Comparison of ENCODE assay signal across 16 cellular contexts in the genomic region with DNA sequence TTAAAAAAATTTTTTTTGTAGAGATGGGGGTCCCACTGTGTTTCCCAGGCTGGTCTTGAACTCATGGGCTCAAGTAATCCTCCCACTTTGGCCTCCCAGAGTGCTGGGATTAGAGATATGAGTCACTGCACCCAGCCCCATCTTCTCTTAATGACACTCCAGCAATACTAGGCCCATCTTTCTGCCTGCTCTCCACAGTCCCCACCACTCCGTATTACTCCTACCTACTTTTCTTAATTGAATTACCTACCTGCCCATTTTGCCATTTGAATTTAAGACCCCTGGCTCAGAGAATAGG. TPM values are rescaled to one million over a fixed set of nuclear protein-coding genes. Genes with fewer than 3 reads are reported as not detected.
DNase-seq lines count a peak whose midpoint lies in the region; ATAC-seq and TF ChIP-seq lines count a peak whose summit lies in the region.
"Had no signal": no experiment of that assay in that cellular context is flagged by ENCODE, and none has a peak within 500 bp of the region (broad histone marks: within the 10 kb centered on the region; RNA-seq: fewer than 3 reads in every experiment).

No MANE protein-coding gene starts in this region.

- POLR2A ChIA-PET in activated CD8-positive, alpha-beta T cell treated with anti-CD3 and anti-CD28 coated beads, Interleukin-2, amount 10 ng/mL, durations not matched to agents 7 days and 5 days (lab: Charles Lee): interaction anchor here (0.8 to 13.5 kb wide), 13 partner anchors 9 to 240 kb away, joined by 3 to 234 read pairs (median 14); a partner anchor contains a TSS
- POLR2A ChIA-PET in naive thymus-derived CD4-positive, alpha-beta T cell (lab: Charles Lee): interaction anchor here (1.0 to 10.2 kb wide), 17 partner anchors 13 to 240 kb away, joined by 3 to 399 read pairs (median 7); a partner anchor contains a TSS

- H3K4me1 ChIP-seq in naive thymus-derived CD4-positive, alpha-beta T cell (ENCODE audit: control insufficient read depth in 2 of 2, insufficient read depth in 2 of 2, low read length in 2 of 2): peaks cover 40% of the 10 kb centered on the region in 2 donors
- H3K4me1 ChIP-seq in vagina (peaks cover 46% of the 10 kb centered on the region), GM23248 (ENCODE audit: insufficient read depth) (peaks cover 17% of the 10 kb centered on the region)

- H3K4me3 ChIP-seq in naive thymus-derived CD4-positive, alpha-beta T cell (ENCODE audit: low read length): peak overlapping the region; percentile 87
- H3K4me3 ChIP-seq in vagina (no peak overlapping the region), GM23248 (no peak overlapping the region)
- H3K4me3 ChIP-seq: adrenal gland, hepatocyte, left ventricle myocardium inferior had no signal

- no peak overlapping the region for H3K4me2 ChIP-seq in GM23248 (ENCODE audit: unreplicated experiment)

- peak overlapping the region; percentile 87 for H3K4me3 Mint-ChIP-seq in activated naive CD4-positive, alpha-beta T cell treated with anti-CD3 and anti-CD28 coated beads, Interleukin-2, amount 10 ng/mL, durations not matched to agents 7 days and 5 days
- H3K4me3 Mint-ChIP-seq in activated CD8-positive, alpha-beta T cell treated with anti-CD3 and anti-CD28 coated beads, Interleukin-2, amount 10 ng/mL, durations not matched to agents 7 days and 5 days: peak overlapping the region; percentile 88
- peak overlapping the region in 9 of 10 donors; percentile 54 to 98 (median 91) for H3K4me3 Mint-ChIP-seq in naive thymus-derived CD4-positive, alpha-beta T cell

- H3K9me3 ChIP-seq in naive thymus-derived CD4-positive, alpha-beta T cell (ENCODE audit: control insufficient read depth in 2 of 3, low read length in 3 of 3): no peaks in the 10 kb centered on the region
- H3K9me3 ChIP-seq in vagina: no peaks in the 10 kb centered on the region
- H3K9me3 ChIP-seq in GM23248 (ENCODE audit: low read depth): no peaks in the 10 kb centered on the region
- H3K9me3 ChIP-seq: adrenal gland, left ventricle myocardium inferior had no signal

- H3F3A ChIP-seq in GM23248 (ENCODE audit: insufficient read depth): no peaks in the 10 kb centered on the region

- H3K27ac ChIP-seq in naive thymus-derived CD4-positive, alpha-beta T cell (ENCODE audit: low read depth, low read length): peak overlapping the region; percentile 92
- H3K27ac ChIP-seq in vagina: peak overlapping the region; percentile 99
- H3K27ac ChIP-seq in GM23248: no peak overlapping the region

- intact Hi-C loops in naive thymus-derived CD4-positive, alpha-beta T cell (cut with micrococcal nuclease): no loop called here
- intact Hi-C loops in vagina (cut with DNase I): loop anchor here (10.0 kb wide), 1 partner anchor 91 kb away; no protein-coding TSS in a partner anchor

- H3K27ac Mint-ChIP-seq in activated naive CD4-positive, alpha-beta T cell treated with anti-CD3 and anti-CD28 coated beads, Interleukin-2, amount 10 ng/mL, durations not matched to agents 7 days and 5 days: peak overlapping the region; percentile 98
- H3K27ac Mint-ChIP-seq in activated CD8-positive, alpha-beta T cell treated with anti-CD3 and anti-CD28 coated beads, Interleukin-2, amount 10 ng/mL, durations not matched to agents 7 days and 5 days: peak overlapping the region; percentile 99
- peak overlapping the region; percentile 93 to 100 (median 98) for H3K27ac Mint-ChIP-seq in naive thymus-derived CD4-positive, alpha-beta T cell

- H3K27me3 ChIP-seq in naive thymus-derived CD4-positive, alpha-beta T cell (ENCODE audit: control insufficient read depth in 2 of 2, insufficient read depth in 2 of 2, low read length in 2 of 2): no peaks in the 10 kb centered on the region
- H3K27me3 ChIP-seq in vagina: no peaks in the 10 kb centered on the region
- H3K27me3 ChIP-seq in GM23248 (replicated peaks; ENCODE audit: insufficient read depth): no peaks in the 10 kb centered on the region
- H3K27me3 ChIP-seq: adrenal gland, hepatocyte had no signal

- no peaks in the 10 kb centered on the region for H3K9me3 Mint-ChIP-seq in activated naive CD4-positive, alpha-beta T cell treated with anti-CD3 and anti-CD28 coated beads, Interleukin-2, amount 10 ng/mL, durations not matched to agents 7 days and 5 days
- H3K9me3 Mint-ChIP-seq in activated CD8-positive, alpha-beta T cell treated with anti-CD3 and anti-CD28 coated beads, Interleukin-2, amount 10 ng/mL, durations not matched to agents 7 days and 5 days (ENCODE audit: insufficient read depth): no peaks in the 10 kb centered on the region
- peaks cover 0 to 3% (median 0%) of the 10 kb centered on the region in 11 donors for H3K9me3 Mint-ChIP-seq in naive thymus-derived CD4-positive, alpha-beta T cell

- CTCF ChIA-PET in activated naive CD4-positive, alpha-beta T cell treated with anti-CD3 and anti-CD28 coated beads, Interleukin-2, amount 10 ng/mL, durations not matched to agents 7 days and 5 days (lab: Charles Lee): interaction anchor here (0.9 to 9.7 kb wide), 13 partner anchors 13 to 216 kb away, joined by 3 to 179 read pairs (median 22); a partner anchor contains a TSS
- CTCF ChIA-PET in activated CD8-positive, alpha-beta T cell treated with anti-CD3 and anti-CD28 coated beads, Interleukin-2, amount 10 ng/mL, durations not matched to agents 7 days and 5 days (lab: Charles Lee): interaction anchor here (1.2 to 19.5 kb wide), 22 partner anchors 8 to 216 kb away, joined by 3 to 630 read pairs (median 25); a partner anchor contains a TSS
- CTCF ChIA-PET in naive thymus-derived CD4-positive, alpha-beta T cell (lab: Charles Lee): interaction anchor here (0.6 to 10.1 kb wide), 10 partner anchors 13 to 219 kb away, joined by 3 to 213 read pairs (median 18); a partner anchor contains a TSS

- no peak for ATAC-seq in activated CD8-positive, alpha-beta T cell treated with anti-CD3 and anti-CD28 coated beads, Interleukin-2, amount 10 ng/mL, durations not matched to agents 7 days and 5 days
- no peak for ATAC-seq in naive thymus-derived CD4-positive, alpha-beta T cell
- ATAC-seq in HG03039 (IDR thresholded peaks at IDR 0.05; ENCODE audit: unreplicated experiment) (no peak), left lobe of liver (no peak)

- H3K4me1 Mint-ChIP-seq in activated naive CD4-positive, alpha-beta T cell treated with anti-CD3 and anti-CD28 coated beads, Interleukin-2, amount 10 ng/mL, durations not matched to agents 7 days and 5 days: peaks cover 50% of the 10 kb centered on the region
- peaks cover 51% of the 10 kb centered on the region for H3K4me1 Mint-ChIP-seq in activated CD8-positive, alpha-beta T cell treated with anti-CD3 and anti-CD28 coated beads, Interleukin-2, amount 10 ng/mL, durations not matched to agents 7 days and 5 days (ENCODE audit: low read depth)
- peaks cover 47 to 66% (median 52%) of the 10 kb centered on the region in 7 donors for H3K4me1 Mint-ChIP-seq in naive thymus-derived CD4-positive, alpha-beta T cell

- no peak overlapping the region for H2AFZ ChIP-seq in GM23248
- H2AFZ ChIP-seq: hepatocyte had no signal

- DNase-seq in activated naive CD4-positive, alpha-beta T cell treated with anti-CD3 and anti-CD28 coated beads, Interleukin-2, amount 10 ng/mL, durations not matched to agents 7 days and 5 days: no peak
- no peak for DNase-seq in activated naive CD4-positive, alpha-beta T cell treated with anti-CD3 and anti-CD28 coated beads, Interleukin-2, amount 50 U/mL, for 16 hours
- no peak for DNase-seq in activated CD8-positive, alpha-beta T cell treated with anti-CD3 and anti-CD28 coated beads, Interleukin-2, amount 10 ng/mL, durations not matched to agents 7 days and 5 days
- no peak for DNase-seq in naive thymus-derived CD4-positive, alpha-beta T cell
- DNase-seq in vagina (ENCODE audit: extremely low spot score in 2 of 2) (no peak), GM23248 (no peak), left lobe of liver (ENCODE audit: low spot score) (no peak)
- DNase-seq: adrenal gland, DMS79 treated with DMSO at 0.1 percent for 48 hours, left ventricle myocardium inferior, NCI-H1436 treated with DMSO at 0.1 percent for 48 hours, NCI-H510A treated with DMSO at 0.1 percent for 48 hours, T-helper 9 cell, trophoblast cell had no signal

- H3K9ac ChIP-seq in GM23248: no peak overlapping the region

- in situ Hi-C loops in GM23248 (cut with MboI): no loop called here

- 95 to 100% methylated on average over 1 of the region's 1 CpG for WGBS in GM23248 (ENCODE audit: low coverage in 1 of 2, low lambda C conversion rate in 2 of 2, missing lambda C conversion rate in 2 of 2), 2 experiments

- TF ChIP-seq POLR2A in vagina (IDR thresholded peaks at IDR 0.05): no peak

- peaks cover 29% of the 10 kb centered on the region for H3K79me2 ChIP-seq in GM23248 (ENCODE audit: insufficient read depth)

- H3K36me3 Mint-ChIP-seq in activated naive CD4-positive, alpha-beta T cell treated with anti-CD3 and anti-CD28 coated beads, Interleukin-2, amount 10 ng/mL, durations not matched to agents 7 days and 5 days: peaks cover 20% of the 10 kb centered on the region
- peaks cover 18% of the 10 kb centered on the region for H3K36me3 Mint-ChIP-seq in activated CD8-positive, alpha-beta T cell treated with anti-CD3 and anti-CD28 coated beads, Interleukin-2, amount 10 ng/mL, durations not matched to agents 7 days and 5 days (ENCODE audit: low read depth)
- H3K36me3 Mint-ChIP-seq in naive thymus-derived CD4-positive, alpha-beta T cell: peaks cover 0 to 17% (median 0%) of the 10 kb centered on the region in 5 donors

- no peak for TF ChIP-seq CTCF in vagina (IDR thresholded peaks at IDR 0.05)

- peaks cover 0 to 10% (median 0%) of the 10 kb centered on the region in 3 experiments for H3K36me3 ChIP-seq in naive thymus-derived CD4-positive, alpha-beta T cell (ENCODE audit: control insufficient read depth in 2 of 3, insufficient read depth in 3 of 3, low read length in 3 of 3)
- H3K36me3 ChIP-seq in vagina (no peaks in the 10 kb centered on the region), GM23248 (ENCODE audit: low read depth) (no peaks in the 10 kb centered on the region)
- H3K36me3 ChIP-seq: adrenal gland, left ventricle myocardium inferior had no signal

- no peaks in the 10 kb centered on the region for H4K20me1 ChIP-seq in GM23248 (ENCODE audit: insufficient read depth)

- no peaks in the 10 kb centered on the region for H3K9me2 ChIP-seq in GM23248 (ENCODE audit: insufficient read depth)

- peaks cover 6% of the 10 kb centered on the region for H3K27me3 Mint-ChIP-seq in activated naive CD4-positive, alpha-beta T cell treated with anti-CD3 and anti-CD28 coated beads, Interleukin-2, amount 10 ng/mL, durations not matched to agents 7 days and 5 days
- no peaks in the 10 kb centered on the region for H3K27me3 Mint-ChIP-seq in activated CD8-positive, alpha-beta T cell treated with anti-CD3 and anti-CD28 coated beads, Interleukin-2, amount 10 ng/mL, durations not matched to agents 7 days and 5 days (ENCODE audit: low read depth)
- H3K27me3 Mint-ChIP-seq in naive thymus-derived CD4-positive, alpha-beta T cell: peaks cover 0 to 2% (median 0%) of the 10 kb centered on the region in 5 donors

RNA-seq across cellular contexts. Expression of a gene that starts 2.0 kb away (rescaled TPM):
- 100 to 1,000 TPM in 1 of 2 experiments, 10 to 100 TPM in 1; 97.3 to 104 TPM for total RNA-seq in activated CD8-positive, alpha-beta T cell treated with anti-CD3 and anti-CD28 coated beads, Interleukin-2, amount 10 ng/mL, durations not matched to agents 7 days and 5 days
- total RNA-seq in naive thymus-derived CD4-positive, alpha-beta T cell: 100 to 1,000 TPM in 3 of 5 experiments, 10 to 100 TPM in 2; 95.6 to 117 (median 103) TPM
- polyA plus RNA-seq in naive thymus-derived CD4-positive, alpha-beta T cell: 10 to 100 TPM; 38.4 to 43.6 TPM
- 68.8 TPM for total RNA-seq in vagina
- total RNA-seq in GM23248 (2014; rRNA removed; shearing (Covaris generic)): 24.6 and 63.4 TPM in 2 replicates
- 22.0 and 22.3 TPM in 2 replicates for polyA plus RNA-seq in GM23248 (2016; fragmentation: Nextera tagmentation; extraction: Ambion mirVana)
- total RNA-seq in left lobe of liver: 45.9 TPM

RNA-seq across cellular contexts. Expression of a gene that starts 12.7 kb away (rescaled TPM):
- 100 to 1,000 TPM; 173 to 191 TPM for total RNA-seq in activated CD8-positive, alpha-beta T cell treated with anti-CD3 and anti-CD28 coated beads, Interleukin-2, amount 10 ng/mL, durations not matched to agents 7 days and 5 days
- total RNA-seq in naive thymus-derived CD4-positive, alpha-beta T cell: 100 to 1,000 TPM in 2 of 5 experiments, 10 to 100 TPM in 3; 89.4 to 147 (median 96.3) TPM
- polyA plus RNA-seq in naive thymus-derived CD4-positive, alpha-beta T cell: 100 to 1,000 TPM; 133 to 220 TPM
- 107 TPM for total RNA-seq in vagina
- total RNA-seq in GM23248 (2014; rRNA removed; shearing (Covaris generic)): 42.0 and 45.5 TPM in 2 replicates
- polyA plus RNA-seq in GM23248 (2016; fragmentation: Nextera tagmentation; extraction: Ambion mirVana): 59.5 and 61.4 TPM in 2 replicates
- 15.5 TPM for total RNA-seq in left lobe of liver

RNA-seq across cellular contexts. Expression of a gene that starts 45.1 kb away (rescaled TPM):
- total RNA-seq in activated CD8-positive, alpha-beta T cell treated with anti-CD3 and anti-CD28 coated beads, Interleukin-2, amount 10 ng/mL, durations not matched to agents 7 days and 5 days: 10 to 100 TPM; 23.8 to 25.7 TPM
- 10 to 100 TPM; 20.8 to 28.3 (median 26.1) TPM for total RNA-seq in naive thymus-derived CD4-positive, alpha-beta T cell
- 10 to 100 TPM; 24.2 to 27.8 TPM for polyA plus RNA-seq in naive thymus-derived CD4-positive, alpha-beta T cell
- total RNA-seq in vagina (19.6 TPM), left lobe of liver (20.8 TPM)
- total RNA-seq in GM23248 (2014; rRNA removed; shearing (Covaris generic)): 10.1 and 19.0 TPM in 2 replicates
- 14.7 and 17.8 TPM in 2 replicates for polyA plus RNA-seq in GM23248 (2016; fragmentation: Nextera tagmentation; extraction: Ambion mirVana)

RNA-seq across cellular contexts. Expression of a gene that starts 56.1 kb away (rescaled TPM):
- 100 to 1,000 TPM; 106 to 108 TPM for total RNA-seq in activated CD8-positive, alpha-beta T cell treated with anti-CD3 and anti-CD28 coated beads, Interleukin-2, amount 10 ng/mL, durations not matched to agents 7 days and 5 days
- total RNA-seq in naive thymus-derived CD4-positive, alpha-beta T cell: 100 to 1,000 TPM; 103 to 137 (median 120) TPM
- 10 to 100 TPM; 45.0 to 71.5 TPM for polyA plus RNA-seq in naive thymus-derived CD4-positive, alpha-beta T cell
- total RNA-seq in vagina (110 TPM), left lobe of liver (24.7 TPM)
- 79.3 and 142 TPM in 2 replicates for total RNA-seq in GM23248 (2014; rRNA removed; shearing (Covaris generic))
- 25.6 and 30.5 TPM in 2 replicates for polyA plus RNA-seq in GM23248 (2016; fragmentation: Nextera tagmentation; extraction: Ambion mirVana)
